Comparison of ENCODE assay signal across 16 cellular contexts in genomic region chr13:20390526-20391175, GRCh38.
A peak's percentile ranks its signal among the peaks of the same experiment; 100 is the strongest.
DNase-seq lines count a peak whose midpoint lies in the region; ATAC-seq and TF ChIP-seq lines count a peak whose summit lies in the region.
"Had no signal": no experiment of that assay in that cellular context is flagged by ENCODE, and none has a peak within 500 bp of the region (broad histone marks: within the 10 kb centered on the region; RNA-seq: fewer than 3 reads in every experiment).

No MANE protein-coding gene starts in this region.

- peak overlapping the region; percentile 96 for H3K27ac Mint-ChIP-seq in mesothelial cell of epicardium
- no peak overlapping the region for H3K27ac Mint-ChIP-seq in activated naive CD4-positive, alpha-beta T cell treated with anti-CD3 and anti-CD28 coated beads, Interleukin-2, amount 10 ng/mL, durations not matched to agents 7 days and 5 days
- H3K27ac Mint-ChIP-seq: HFFc6 had no signal

- H3K4me1 ChIP-seq in suprapubic skin: peaks cover 18% of the 10 kb centered on the region

- H3K27me3 Mint-ChIP-seq in mesothelial cell of epicardium (ENCODE audit: low read depth): no peaks in the 10 kb centered on the region
- no peaks in the 10 kb centered on the region for H3K27me3 Mint-ChIP-seq in activated naive CD4-positive, alpha-beta T cell treated with anti-CD3 and anti-CD28 coated beads, Interleukin-2, amount 10 ng/mL, durations not matched to agents 7 days and 5 days

- H3K9me3 ChIP-seq in suprapubic skin: no peaks in the 10 kb centered on the region

- no peaks in the 10 kb centered on the region for H3K36me3 ChIP-seq in suprapubic skin
- H3K36me3 ChIP-seq: BLaER1 had no signal

- TF ChIP-seq EP300 in suprapubic skin (IDR thresholded peaks at IDR 0.05): no peak

- H3K4me3 ChIP-seq in coronary artery (no peak overlapping the region), suprapubic skin (no peak overlapping the region)
- H3K4me3 ChIP-seq: BLaER1, GM12878, K562 had no signal

- TF ChIP-seq CTCF in GM10266 (IDR thresholded peaks at IDR 0.05; ENCODE audit: control insufficient read depth, insufficient read depth, low read depth, missing control alignments) (no peak), coronary artery (IDR thresholded peaks at IDR 0.05) (no peak), mesothelial cell of epicardium (IDR thresholded peaks at IDR 0.05; ENCODE audit: unreplicated experiment) (no peak), suprapubic skin (IDR thresholded peaks at IDR 0.05) (no peak)

- H3K36me3 Mint-ChIP-seq in mesothelial cell of epicardium: no peaks in the 10 kb centered on the region
- H3K36me3 Mint-ChIP-seq in activated naive CD4-positive, alpha-beta T cell treated with anti-CD3 and anti-CD28 coated beads, Interleukin-2, amount 10 ng/mL, durations not matched to agents 7 days and 5 days: no peaks in the 10 kb centered on the region

- peaks cover 7% of the 10 kb centered on the region for H3K9me3 Mint-ChIP-seq in mesothelial cell of epicardium
- H3K9me3 Mint-ChIP-seq in activated naive CD4-positive, alpha-beta T cell treated with anti-CD3 and anti-CD28 coated beads, Interleukin-2, amount 10 ng/mL, durations not matched to agents 7 days and 5 days: peaks cover 5% of the 10 kb centered on the region

- CTCF ChIA-PET in activated naive CD4-positive, alpha-beta T cell treated with anti-CD3 and anti-CD28 coated beads, Interleukin-2, amount 10 ng/mL, durations not matched to agents 7 days and 5 days (lab: Charles Lee): no interaction called here

- ATAC-seq in left lobe of liver: no peak
- ATAC-seq: GM12878, K562, Right ventricle myocardium inferior had no signal

- no peak for TF ChIP-seq POLR2A in suprapubic skin (IDR thresholded peaks at IDR 0.05)

- H3K27me3 ChIP-seq in suprapubic skin: no peaks in the 10 kb centered on the region
- H3K27me3 ChIP-seq: BLaER1 had no signal

- H3K4me1 Mint-ChIP-seq in mesothelial cell of epicardium: peaks cover 26% of the 10 kb centered on the region
- H3K4me1 Mint-ChIP-seq in activated naive CD4-positive, alpha-beta T cell treated with anti-CD3 and anti-CD28 coated beads, Interleukin-2, amount 10 ng/mL, durations not matched to agents 7 days and 5 days: peaks cover 20% of the 10 kb centered on the region

- no peak overlapping the region for H3K4me3 Mint-ChIP-seq in mesothelial cell of epicardium
- no peak overlapping the region for H3K4me3 Mint-ChIP-seq in activated naive CD4-positive, alpha-beta T cell treated with anti-CD3 and anti-CD28 coated beads, Interleukin-2, amount 10 ng/mL, durations not matched to agents 7 days and 5 days
- H3K4me3 Mint-ChIP-seq: HFFc6 had no signal

- DNase-seq in AG20443 (ENCODE audit: low spot score) (peak; percentile 32), GM10266 (ENCODE audit: extremely low spot score) (peak; percentile 28), coronary artery (ENCODE audit: low spot score) (peak; percentile 57), mesothelial cell of epicardium (ENCODE audit: low spot score in 2 of 2, unreplicated experiment in 2 of 2) (no peak), suprapubic skin (ENCODE audit: low spot score in 2 of 2) (no peak), left lobe of liver (ENCODE audit: low spot score) (no peak)
- DNase-seq in activated naive CD4-positive, alpha-beta T cell treated with anti-CD3 and anti-CD28 coated beads, Interleukin-2, amount 10 ng/mL, durations not matched to agents 7 days and 5 days: no peak
- DNase-seq: DMS153, HFFc6, NCI-H1436, NCI-H2029 treated with DMSO at 0.1 percent for 48 hours, NCI-H510A had no signal

- WGBS in suprapubic skin: 60% methylated on average over 6 of the region's 26 CpGs

- no peak overlapping the region for H3K27ac ChIP-seq in coronary artery
- no peak overlapping the region for H3K27ac ChIP-seq in suprapubic skin
- H3K27ac ChIP-seq: BLaER1 had no signal

Comparison
In these comparisons a context has a peak if more than half of its experiments do, and no peak if none do; other contexts are left out.
1. DNase-seq: peak in AG20443 (single experiment), GM10266 (single experiment) and coronary artery (single experiment); none in mesothelial cell of epicardium (0 of 2), suprapubic skin (0 of 2), left lobe of liver (single experiment) and activated naive CD4-positive, alpha-beta T cell treated with anti-CD3 and anti-CD28 coated beads, Interleukin-2, amount 10 ng/mL, durations not matched to agents 7 days and 5 days (single experiment).